Comparison of ENCODE assay signal across 1 cellular context in genomic region chr17:77098884-77099545, GRCh38.
TF ChIP-seq lines count a peak whose summit lies in the region.

No MANE protein-coding gene starts in this region.

TF ChIP-seq in GM12878, 131 proteins besides CTCF, POLR2A, EP300 and RAD21 (continued from another document):
- no peak for TF ChIP-seq PBX3 (IDR thresholded peaks at IDR 0.05; ENCODE audit: insufficient replicate concordance, low read depth, low read length)
- TF ChIP-seq ZNF217 (IDR thresholded peaks at IDR 0.05) = no peak
- TF ChIP-seq ZNF592 (IDR thresholded peaks at IDR 0.05) = no peak
- TF ChIP-seq RELA (IDR thresholded peaks at IDR 0.05; ENCODE audit: borderline replicate concordance, partially characterized antibody) = no peak
TF ChIP-seq in GM12878: peak in this region for 3.
